In the genomic region with DNA sequence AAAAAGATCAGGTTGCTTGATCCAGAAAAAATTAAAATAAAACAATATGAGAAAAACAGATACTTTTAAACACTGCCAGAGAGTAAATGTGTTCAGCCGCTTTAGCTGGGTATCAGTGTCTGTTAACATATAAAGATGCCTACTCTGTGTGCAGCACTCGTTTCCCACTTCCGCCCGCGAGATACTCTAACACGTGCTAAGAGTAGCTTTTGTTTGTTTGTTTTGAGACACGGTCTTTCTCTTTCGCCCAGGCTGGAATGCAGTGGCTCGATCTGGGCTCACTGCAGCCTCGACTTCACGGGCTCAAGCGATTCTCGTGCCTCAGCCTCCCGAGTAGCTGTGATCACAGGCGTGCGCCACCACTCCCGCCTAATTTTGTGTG, we compare ENCODE assay signal across 8 cellular contexts. TPM values are rescaled to one million over a fixed set of nuclear protein-coding genes. Genes with fewer than 3 reads are reported as not detected.
DNase-seq lines count a peak whose midpoint lies in the region; ATAC-seq and TF ChIP-seq lines count a peak whose summit lies in the region.

No MANE protein-coding gene starts in this region.

- H3K4me3 ChIP-seq in BJ (ENCODE audit: low read depth, low read length) (peak overlapping the region; percentile 78), SK-N-SH (ENCODE audit: low read depth in 2 of 2, low read length in 1 of 2) (peak overlapping the region; percentile 68 to 96), endodermal cell (ENCODE audit: low read length) (peak overlapping the region; percentile 89), neural cell (ENCODE audit: low read length) (peak overlapping the region; percentile 82)

- H3K9me2 ChIP-seq in SK-N-SH (no peaks in the 10 kb centered on the region), neural cell (ENCODE audit: insufficient read depth, low read length) (no peaks in the 10 kb centered on the region)

- H3K9me3 Mint-ChIP-seq in endodermal cell, result no peaks in the 10 kb centered on the region

- no peak for DNase-seq in BJ (ENCODE audit: low read depth)
- DNase-seq in SK-N-SH, result no peak
- DNase-seq in endodermal cell, result no peak
- no peak for DNase-seq in NCI-H1105 (lab: John Stamatoyannopoulos, UW)

- TF ChIP-seq RAD21 in SK-N-SH (IDR thresholded peaks at IDR 0.05; ENCODE audit: low read length) (no peak), neural cell (conservative IDR thresholded peaks at IDR 0.05) (no peak)

- WGBS in SK-N-SH (ENCODE audit: low lambda C conversion rate), result 64% methylated on average over 17 of the region's 17 CpGs
- WGBS in endodermal cell (ENCODE audit: insufficient coverage in 1 of 2, insufficient read length in 1 of 2), 2 experiments, result 44 to 51% methylated on average over 9 to 13 of the region's 17 CpGs

- no peak for TF ChIP-seq EP300 in SK-N-SH (IDR thresholded peaks at IDR 0.05; ENCODE audit: borderline replicate concordance in 1 of 2, low read depth in 1 of 2, low read length in 1 of 2)
- TF ChIP-seq EP300 in neural cell (conservative IDR thresholded peaks at IDR 0.05; ENCODE audit: poor library complexity, severe bottlenecking), result no peak

- H3K27ac Mint-ChIP-seq in endodermal cell, result peak overlapping the region; percentile 67

- peak overlapping the region in 1 of 2 experiments; percentile 37; a peak in 1 of 4 replicates for H3K27ac ChIP-seq in SK-N-SH (ENCODE audit: low read depth in 2 of 2, low read length in 1 of 2)
- H3K27ac ChIP-seq in endodermal cell (ENCODE audit: low read depth, low read length), result no peak overlapping the region
- H3K27ac ChIP-seq in neural cell (ENCODE audit: low read length), result peak overlapping the region; percentile 67

- peaks cover 4% of the 10 kb centered on the region for H3F3A ChIP-seq in SK-N-SH (replicated peaks; ENCODE audit: insufficient read depth)
- no peaks in the 10 kb centered on the region for H3F3A ChIP-seq in neural cell (ENCODE audit: insufficient read depth, low read length, poor library complexity, severe bottlenecking)

- H3K9ac ChIP-seq in SK-N-SH (no peak overlapping the region), endodermal cell (ENCODE audit: extremely low read depth, low read length, poor library complexity, severe bottlenecking) (no peak overlapping the region), neural cell (ENCODE audit: low read length) (no peak overlapping the region)

- H3K27me3 ChIP-seq in BJ (ENCODE audit: control insufficient read depth, insufficient read depth, low read length) (no peaks in the 10 kb centered on the region), SK-N-SH (ENCODE audit: insufficient read depth) (no peaks in the 10 kb centered on the region), endodermal cell (ENCODE audit: control insufficient read depth, insufficient read depth, low read length, poor library complexity, severe bottlenecking) (no peaks in the 10 kb centered on the region), neural cell (ENCODE audit: insufficient read depth, low read depth, low read length) (no peaks in the 10 kb centered on the region)

- H4K20me1 ChIP-seq in SK-N-SH (ENCODE audit: insufficient read depth) (no peaks in the 10 kb centered on the region), neural cell (ENCODE audit: insufficient read depth) (no peaks in the 10 kb centered on the region)

- TF ChIP-seq CTCF in BJ (IDR thresholded peaks at IDR 0.05; ENCODE audit: insufficient read depth, low read depth, low read length) (no peak), SK-N-SH (IDR thresholded peaks at IDR 0.05) (no peak), endodermal cell (conservative IDR thresholded peaks at IDR 0.05) (no peak), neural cell (IDR thresholded peaks at IDR 0.05; ENCODE audit: poor library complexity, severe bottlenecking) (no peak)

- POLR2A ChIA-PET in BJ (lab: Charles Lee), result no interaction called here
- POLR2A ChIA-PET in SK-N-SH (lab: Yijun Ruan, JAX), result interaction anchor here (1.0 to 1.7 kb wide), 4 partner anchors 11 to 67 kb away, joined by 3 to 6 read pairs (median 4); a partner anchor contains a TSS

- ATAC-seq in GM21576 (IDR thresholded peaks at IDR 0.05; ENCODE audit: unreplicated experiment) (peak; percentile 3), HG03439 (IDR thresholded peaks at IDR 0.05; ENCODE audit: unreplicated experiment) (no peak), GM19023 (IDR thresholded peaks at IDR 0.05; ENCODE audit: unreplicated experiment) (no peak)

- peaks cover 11% of the 10 kb centered on the region for H3K79me2 ChIP-seq in SK-N-SH (ENCODE audit: insufficient read depth)
- H3K79me2 ChIP-seq in neural cell (replicated peaks; ENCODE audit: insufficient read depth, low read length), result peaks cover 8% of the 10 kb centered on the region

- CTCF ChIA-PET in BJ (lab: Yijun Ruan, JAX), result interaction anchor here (0.7 to 2.0 kb wide), 5 partner anchors 9 to 299 kb away, joined by 4 to 8 read pairs (median 4); a partner anchor contains a TSS
- CTCF ChIA-PET in SK-N-SH (lab: Yijun Ruan, JAX), result interaction anchor here (0.9 to 1.6 kb wide), 6 partner anchors 24 to 122 kb away, joined by 3 to 6 read pairs (median 4); a partner anchor contains a TSS

- peak overlapping the region; percentile 93; the same call in 1 of the 2 replicates for H2AFZ ChIP-seq in SK-N-SH (ENCODE audit: low read depth)
- peak overlapping the region; percentile 30 for H2AFZ ChIP-seq in neural cell (ENCODE audit: low read depth, low read length)

- H3K4me3 Mint-ChIP-seq in endodermal cell, result peak overlapping the region; percentile 89

- no peaks in the 10 kb centered on the region for H3K27me3 Mint-ChIP-seq in endodermal cell (ENCODE audit: insufficient read depth)

- peaks cover 15% of the 10 kb centered on the region for H3K36me3 Mint-ChIP-seq in endodermal cell (ENCODE audit: low read depth)

- H3K36me3 ChIP-seq in BJ (ENCODE audit: control insufficient read depth, insufficient read depth, low read length) (peaks cover 10% of the 10 kb centered on the region), SK-N-SH (replicated peaks in 1 of 2; ENCODE audit: control insufficient read depth in 1 of 2, insufficient read depth in 2 of 2, low read length in 1 of 2) (peaks cover 0 to 20% of the 10 kb centered on the region in 2 experiments), endodermal cell (ENCODE audit: control insufficient read depth, insufficient read depth, low read length) (peaks cover 13% of the 10 kb centered on the region), neural cell (ENCODE audit: insufficient read depth, low read length) (no peaks in the 10 kb centered on the region)

- peaks cover 2% of the 10 kb centered on the region for H3K4me1 Mint-ChIP-seq in endodermal cell

- H3K9me3 ChIP-seq in SK-N-SH (no peaks in the 10 kb centered on the region), endodermal cell (ENCODE audit: control insufficient read depth, low read length) (no peaks in the 10 kb centered on the region), neural cell (ENCODE audit: low read length) (no peaks in the 10 kb centered on the region)

- H3K4me1 ChIP-seq in SK-N-SH (ENCODE audit: control insufficient read depth in 1 of 2, insufficient read depth in 2 of 2, low read depth in 1 of 2, low read length in 1 of 2) (peaks cover 8% of the 10 kb centered on the region in 2 experiments; a peak in 2 of 4 replicates), endodermal cell (ENCODE audit: control insufficient read depth, insufficient read depth, low read length) (peaks cover 5% of the 10 kb centered on the region)

- peak overlapping the region; percentile 99 for H3K4me2 ChIP-seq in SK-N-SH
- H3K4me2 ChIP-seq in neural cell (ENCODE audit: low read length), result peak overlapping the region; percentile 5

RNA-seq across cellular contexts. Expression of a gene that starts 0.5 kb away (rescaled TPM):
- polyA plus RNA-seq in BJ (2011; rRNA removed), result 14.4 and 27.8 TPM in 2 replicates
- 13.4 and 15.4 TPM in 2 replicates for polyA minus RNA-seq in BJ (2011; rRNA and poly(A)+ RNA removed)
- 40.7 and 52.9 TPM in 2 replicates for polyA plus RNA-seq in SK-N-SH (2012; rRNA removed)
- polyA plus RNA-seq in SK-N-SH (2012; cell fraction: cytosol; rRNA removed), result 17.3 and 26.9 TPM in 2 replicates
- 101 and 105 TPM in 2 replicates for polyA plus RNA-seq in SK-N-SH (2012; cell fraction: nucleus; rRNA removed)
- total RNA-seq in endodermal cell, result 10 to 100 TPM; 44.5 to 48.7 TPM
- polyA plus RNA-seq in endodermal cell (2013, experiment 1 of 2), result 48.7 TPM
- 44.3 TPM for polyA plus RNA-seq in endodermal cell (2013, experiment 2 of 2)
- 16.8 and 20.2 TPM in 2 replicates for polyA plus RNA-seq in neural cell
- polyA minus RNA-seq in neural cell, result 23.0 and 32.6 TPM in 2 replicates

RNA-seq across cellular contexts. Expression of a gene that starts 7.9 kb away (rescaled TPM):
- polyA plus RNA-seq in BJ (2011; rRNA removed), result 9.4 and 22.4 TPM in 2 replicates
- 13.1 and 13.5 TPM in 2 replicates for polyA minus RNA-seq in BJ (2011; rRNA and poly(A)+ RNA removed)
- 17.4 and 20.0 TPM in 2 replicates for polyA plus RNA-seq in SK-N-SH (2012; rRNA removed)
- 6.5 and 10.8 TPM in 2 replicates for polyA plus RNA-seq in SK-N-SH (2012; cell fraction: cytosol; rRNA removed)
- 52.1 and 63.7 TPM in 2 replicates for polyA plus RNA-seq in SK-N-SH (2012; cell fraction: nucleus; rRNA removed)
- total RNA-seq in endodermal cell, result 10 to 100 TPM; 24.7 to 32.4 TPM
- 20.7 TPM for polyA plus RNA-seq in endodermal cell (2013, experiment 1 of 2)
- polyA plus RNA-seq in endodermal cell (2013, experiment 2 of 2), result 18.3 TPM
- 12.4 and 13.2 TPM in 2 replicates for polyA plus RNA-seq in neural cell
- polyA minus RNA-seq in neural cell, result 9.5 and 9.7 TPM in 2 replicates

RNA-seq across cellular contexts. Expression of a gene that starts 32.5 kb away (rescaled TPM):
- 40.3 and 41.7 TPM in 2 replicates for polyA plus RNA-seq in BJ (2011; rRNA removed)
- polyA minus RNA-seq in BJ (2011; rRNA and poly(A)+ RNA removed), result 36.8 and 46.0 TPM in 2 replicates
- 59.4 and 66.3 TPM in 2 replicates for polyA plus RNA-seq in SK-N-SH (2012; rRNA removed)
- 60.8 and 62.6 TPM in 2 replicates for polyA plus RNA-seq in SK-N-SH (2012; cell fraction: cytosol; rRNA removed)
- polyA plus RNA-seq in SK-N-SH (2012; cell fraction: nucleus; rRNA removed), result 316 TPM in 2 replicates
- 100 to 1,000 TPM; 331 to 399 TPM for total RNA-seq in endodermal cell
- polyA plus RNA-seq in endodermal cell (2013, experiment 1 of 2), result 250 TPM
- polyA plus RNA-seq in endodermal cell (2013, experiment 2 of 2), result 216 TPM
- polyA plus RNA-seq in neural cell, result 53.2 and 72.7 TPM in 2 replicates
- 120 and 150 TPM in 2 replicates for polyA minus RNA-seq in neural cell

RNA-seq across cellular contexts. Expression of a gene that starts 33.6 kb away (rescaled TPM):
- polyA plus RNA-seq in BJ (2011; rRNA removed) (0.01 and 0.02 TPM in 2 replicates), SK-N-SH (2012; rRNA removed) (0.33 and 0.42 TPM in 2 replicates), neural cell (0.26 TPM in 1 of 2 replicates, not detected in the other)
- not detected in 2 replicates for polyA minus RNA-seq in BJ (2011; rRNA and poly(A)+ RNA removed)
- 0.15 and 0.25 TPM in 2 replicates for polyA plus RNA-seq in SK-N-SH (2012; cell fraction: cytosol; rRNA removed)
- polyA plus RNA-seq in SK-N-SH (2012; cell fraction: nucleus; rRNA removed), result 1.00 and 1.3 TPM in 2 replicates
- total RNA-seq in endodermal cell, result 10 to 100 TPM; 11.1 to 12.6 TPM
- 2.0 TPM for polyA plus RNA-seq in endodermal cell (2013, experiment 1 of 2)
- polyA plus RNA-seq in endodermal cell (2013, experiment 2 of 2), result 1.7 TPM
- polyA minus RNA-seq in neural cell, result not detected in 2 replicates

RNA-seq across cellular contexts. Expression of a gene that starts 51.1 kb away (rescaled TPM):
- polyA plus RNA-seq in BJ (2011; rRNA removed) (0.10 TPM in 2 replicates), SK-N-SH (2012; rRNA removed) (0.08 TPM in 2 replicates), neural cell (0.14 and 0.43 TPM in 2 replicates)
- polyA minus RNA-seq in BJ (2011; rRNA and poly(A)+ RNA removed), result 0.15 TPM in 1 of 2 replicates, not detected in the other
- polyA plus RNA-seq in SK-N-SH (2012; cell fraction: cytosol; rRNA removed), result 0.03 and 0.05 TPM in 2 replicates
- 0.21 and 0.23 TPM in 2 replicates for polyA plus RNA-seq in SK-N-SH (2012; cell fraction: nucleus; rRNA removed)
- 1 to 10 TPM; 1.1 to 1.2 TPM for total RNA-seq in endodermal cell
- polyA plus RNA-seq in endodermal cell (2013, experiment 1 of 2), result 2.0 TPM
- 1.3 TPM for polyA plus RNA-seq in endodermal cell (2013, experiment 2 of 2)
- polyA minus RNA-seq in neural cell, result 0.58 TPM in 1 of 2 replicates, not detected in the other
